Comparison of ENCODE assay signal across 8 cellular contexts in the genomic region with DNA sequence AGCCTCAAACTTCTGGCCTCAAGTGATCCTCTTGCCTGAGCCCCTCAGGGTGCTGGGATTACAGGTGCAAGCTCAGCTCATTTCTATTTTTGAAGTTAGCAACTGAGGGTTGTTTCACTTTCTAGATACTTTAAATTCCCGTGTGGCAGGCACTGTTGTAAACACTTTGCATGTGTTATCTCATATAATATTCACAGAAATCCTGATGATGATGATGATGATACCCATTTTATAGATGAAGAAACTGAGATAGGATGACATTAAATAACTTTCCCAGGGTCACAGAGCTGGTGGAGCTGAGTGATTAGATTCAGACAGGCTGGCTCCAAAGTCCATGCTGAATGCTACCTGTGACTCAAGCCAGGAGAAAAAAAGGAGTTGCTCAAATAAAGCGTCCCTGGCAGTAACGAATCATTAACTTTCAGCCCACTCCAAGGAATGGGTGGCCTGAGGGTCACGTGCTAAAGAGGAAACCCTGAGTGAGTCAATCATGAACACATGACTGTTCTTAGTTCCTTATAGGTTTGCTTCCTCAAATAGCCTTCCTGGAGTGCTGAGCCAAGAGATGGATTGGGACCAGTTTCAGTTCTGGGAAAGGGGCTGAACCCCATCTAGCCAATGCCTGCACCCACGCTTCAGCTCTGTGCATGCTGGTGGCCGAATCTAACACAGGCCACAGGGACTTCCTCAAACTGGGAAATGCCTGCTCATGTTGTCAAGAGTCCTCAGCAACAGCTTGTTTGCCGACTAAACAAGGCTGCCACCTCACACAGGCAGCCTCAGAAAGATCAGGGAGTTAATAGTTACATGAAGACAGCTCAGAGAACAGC. TPM values are rescaled to one million over a fixed set of nuclear protein-coding genes. Genes with fewer than 3 reads are reported as not detected.
A peak's percentile ranks its signal among the peaks of the same experiment; 100 is the strongest.
DNase-seq lines count a peak whose midpoint lies in the region; ATAC-seq and TF ChIP-seq lines count a peak whose summit lies in the region.

No MANE protein-coding gene starts in this region.

- intact Hi-C loops in mucosa of descending colon (cut with DNase I, micrococcal nuclease) = no loop called here

- TF ChIP-seq CTCF in RWPE1 (conservative IDR thresholded peaks at IDR 0.05; ENCODE audit: low read depth) = no peak
- no peak for TF ChIP-seq CTCF in endodermal cell (conservative IDR thresholded peaks at IDR 0.05)
- TF ChIP-seq CTCF in mucosa of descending colon (IDR thresholded peaks at IDR 0.05) = no peak

- H3K36me3 ChIP-seq in endodermal cell (ENCODE audit: control insufficient read depth, insufficient read depth, low read length) (no peaks in the 10 kb centered on the region), mucosa of descending colon (ENCODE audit: low read depth) (no peaks in the 10 kb centered on the region)

- H3K4me3 Mint-ChIP-seq in endodermal cell = peak overlapping the region; percentile 34

- H3K27ac ChIP-seq in RWPE1 (peak overlapping the region; percentile 71), endodermal cell (ENCODE audit: low read depth, low read length) (peak overlapping the region; percentile 59)

- 72 to 82% methylated on average over 6 of the region's 7 CpGs for WGBS in endodermal cell (ENCODE audit: insufficient coverage in 1 of 2, insufficient read length in 1 of 2), 2 experiments

- DNase-seq in activated CD4-positive, CD25-positive, alpha-beta regulatory T cell treated with anti-CD3 and anti-CD28 coated beads, Interleukin-2, amount 50 U/mL, for 72 hours = no peak
- DNase-seq in HS-5 (ENCODE audit: low read depth) (peak; percentile 65), RWPE1 (ENCODE audit: low spot score) (peak; percentile 75), endodermal cell (peak; percentile 75), mucosa of descending colon (peak; percentile 82 to 88 (median 85)), NCI-H2171 (lab: John Stamatoyannopoulos, UW) (no peak)

- H3K4me1 ChIP-seq in endodermal cell (ENCODE audit: control insufficient read depth, insufficient read depth, low read length) (peaks cover 4% of the 10 kb centered on the region), mucosa of descending colon (ENCODE audit: low read depth) (peaks cover 20% of the 10 kb centered on the region)

- H3K4me3 ChIP-seq in endodermal cell (ENCODE audit: low read length) (peak overlapping the region; percentile 34), mucosa of descending colon (no peak overlapping the region)

- H3K4me1 Mint-ChIP-seq in endodermal cell = peaks cover 43% of the 10 kb centered on the region

- no peaks in the 10 kb centered on the region for H3K27me3 Mint-ChIP-seq in endodermal cell (ENCODE audit: insufficient read depth)

- H3K9me3 ChIP-seq in endodermal cell (ENCODE audit: control insufficient read depth, low read length) (no peaks in the 10 kb centered on the region), mucosa of descending colon (no peaks in the 10 kb centered on the region)

- H3K9me3 Mint-ChIP-seq in endodermal cell = no peaks in the 10 kb centered on the region

- peak overlapping the region; percentile 76 for H3K9ac ChIP-seq in endodermal cell (ENCODE audit: extremely low read depth, low read length, poor library complexity, severe bottlenecking)

- CTCF ChIA-PET in RWPE1 (lab: Yijun Ruan, JAX) = interaction anchor here (0.6 to 0.7 kb wide), 2 partner anchors 54 to 260 kb away, joined by 3 read pairs; no protein-coding TSS in a partner anchor

- peak overlapping the region; percentile 98 for H3K27ac Mint-ChIP-seq in endodermal cell

- POLR2A ChIA-PET in RWPE1 (lab: Yijun Ruan, JAX; ENCODE audit: low non-redundant PET) = interaction anchor here (0.6 to 0.7 kb wide), 3 partner anchors 520 to 637 kb away, joined by 3 read pairs; partner anchors contain the start of genes APBB2 and N4BP2

- H3K27me3 ChIP-seq in endodermal cell (ENCODE audit: control insufficient read depth, insufficient read depth, low read length, poor library complexity, severe bottlenecking) = no peaks in the 10 kb centered on the region

- peaks cover 10% of the 10 kb centered on the region for H3K36me3 Mint-ChIP-seq in endodermal cell (ENCODE audit: low read depth)

- ATAC-seq in activated CD4-positive, CD25-positive, alpha-beta regulatory T cell treated with anti-CD3 and anti-CD28 coated beads, Interleukin-2, amount 50 U/mL, for 24 hours = peak; percentile 35 to 64
- ATAC-seq in GM21526 (IDR thresholded peaks at IDR 0.05; ENCODE audit: low FRiP score, unreplicated experiment) (peak; percentile 51), mucosa of descending colon (peak; percentile 94)

RNA-seq across cellular contexts. Expression of gene RBM47, which starts 52.8 kb away (rescaled TPM):
- total RNA-seq in endodermal cell = 10 to 100 TPM; 71.7 to 90.6 TPM
- polyA plus RNA-seq in endodermal cell (2013, experiment 1 of 2) = 9.9 TPM
- 8.1 TPM for polyA plus RNA-seq in endodermal cell (2013, experiment 2 of 2)
- total RNA-seq in mucosa of descending colon = 100 to 1,000 TPM; 144 to 309 (median 258) TPM

Comparison
In these comparisons a context has a peak if more than half of its experiments do, and no peak if none do; other contexts are left out.
1. DNase-seq: peak in HS-5 (single experiment), RWPE1 (single experiment), endodermal cell (single experiment) and mucosa of descending colon (3 of 3); none in activated CD4-positive, CD25-positive, alpha-beta regulatory T cell treated with anti-CD3 and anti-CD28 coated beads, Interleukin-2, amount 50 U/mL, for 72 hours (single experiment) and NCI-H2171 (single experiment).
2. Peak in every context shown above with its lines, with median percentiles within 50 percentile points of each other: ATAC-seq.